Comparison of ENCODE assay signal across 29 cellular contexts in the genomic region with DNA sequence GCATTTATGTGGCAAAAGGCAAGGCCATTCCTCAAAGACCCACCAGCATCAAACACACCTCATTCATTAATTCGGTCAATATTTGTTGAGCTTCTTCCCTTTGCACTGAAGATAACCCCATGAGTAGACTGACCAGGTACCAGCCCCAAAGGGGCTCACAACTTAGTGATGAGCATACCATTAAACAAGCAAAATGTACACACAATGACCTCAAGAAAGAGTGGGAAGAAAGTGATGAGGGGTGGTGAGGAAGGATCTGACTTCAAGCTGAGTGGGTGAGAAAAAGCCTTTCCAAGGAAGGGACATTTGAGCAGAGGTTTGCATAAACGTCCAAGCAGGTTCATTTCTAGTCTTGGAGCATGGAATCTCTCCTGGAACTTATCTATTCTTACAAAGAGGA.
"Had no signal": no experiment of that assay in that cellular context is flagged by ENCODE, and none has a peak within 500 bp of the region (broad histone marks: within the 10 kb centered on the region; RNA-seq: fewer than 3 reads in every experiment).

No MANE protein-coding gene starts in this region.

- FAIRE-seq: urothelium cell line had no signal

- H3K9me3 ChIP-seq: stomach, suprapubic skin, testis, thoracic aorta, thyroid gland, tibial artery, tibial nerve, transverse colon, upper lobe of left lung, upper lobe of right lung, uterus, vagina had no signal

- H3K27me3 Mint-ChIP-seq: stimulated activated memory B cell treated with anti-CD40 and anti-IgM and Interleukin-4, amounts not matched to agents 10 μg/mL and 1 μg/mL and 100 μg/mL, for 72 hours; stimulated activated naive B cell treated with anti-CD40 and anti-IgM and Interleukin-4, amounts not matched to agents 10 μg/mL and 1 μg/mL and 100 μg/mL, for 72 hours; stimulated activated naive CD8-positive, alpha-beta T cell treated with anti-CD3 and anti-CD28 coated beads, Interleukin-15, amount 100 ng/mL, for 72 hours; stimulated activated naive CD8-positive, alpha-beta T cell treated with anti-CD3 and anti-CD28 coated beads, Interleukin-15, Interleukin-2, amounts not matched to agents 100 ng/mL and 50 ng/mL, for 24 hours had no signal

- H3K4me3 Mint-ChIP-seq: stimulated activated effector memory CD8-positive, alpha-beta T cell treated with anti-CD3 and anti-CD28 coated beads, Interleukin-12 subunit alpha, Interleukin-12 subunit beta, amount 100 ng/mL, for 72 hours; stimulated activated memory B cell treated with anti-CD40 and anti-IgM and Interleukin-4, amounts not matched to agents 10 μg/mL and 1 μg/mL and 100 μg/mL, for 72 hours; stimulated activated naive B cell treated with anti-CD40 and anti-IgM and Interleukin-4, amounts not matched to agents 10 μg/mL and 1 μg/mL and 100 μg/mL, for 72 hours; stimulated activated naive CD8-positive, alpha-beta T cell treated with anti-CD3 and anti-CD28 coated beads, Interleukin-15, amount 100 ng/mL, for 72 hours; stimulated activated naive CD8-positive, alpha-beta T cell treated with anti-CD3 and anti-CD28 coated beads, Interleukin-15, Interleukin-2, amounts not matched to agents 100 ng/mL and 50 ng/mL, for 24 hours; type B pancreatic cell had no signal

- H3K36me3 ChIP-seq: stomach, suprapubic skin, thoracic aorta, thyroid gland, tibial artery, tibial nerve, transverse colon, upper lobe of left lung, upper lobe of right lung, uterus, vagina had no signal

- DNase-seq: stimulated activated CD4-positive, alpha-beta T cell treated with anti-CD3 and anti-CD28 coated beads, Interleukin-2, amount 100 ng/mL, for 48 hours; stimulated activated CD4-positive, alpha-beta T cell treated with anti-CD3 and anti-CD28 coated beads, Interleukin-4, amount 100 ng/mL, for 1 hour; stimulated activated CD4-positive, alpha-beta T cell treated with anti-CD3 and anti-CD28 coated beads, Interleukin-4, amount 100 ng/mL, for 24 hours; stimulated activated CD4-positive, alpha-beta T cell treated with anti-CD3 and anti-CD28 coated beads, Interleukin-4, amount 100 ng/mL, for 4 hours; stimulated activated CD8-positive, alpha-beta memory T cell treated with anti-CD3 and anti-CD28 coated beads, Interleukin-4, amount 100 ng/mL, for 48 hours; stimulated activated naive B cell treated with anti-CD40 and anti-IgM and Interleukin-4, amounts not matched to agents 10 μg/mL and 1 μg/mL and 100 μg/mL, for 72 hours; stimulated activated naive CD4-positive, alpha-beta T cell; stimulated activated naive CD4-positive, alpha-beta T cell treated with Interleukin-2 at 50 U/mL for 16 hours; stimulated activated naive CD8-positive, alpha-beta T cell treated with anti-CD3 and anti-CD28 coated beads, Interleukin-15, amount 100 ng/mL, for 72 hours; stimulated activated naive CD8-positive, alpha-beta T cell treated with anti-CD3 and anti-CD28 coated beads, Interleukin-15, Interleukin-2, amounts not matched to agents 100 U/mL and 50 U/mL, for 24 hours; stomach; substantia nigra; testis; thyroid gland; tibial artery; transverse colon; trophoblast cell; upper lobe of left lung; upper lobe of right lung; uterus had no signal

- H3K4me1 Mint-ChIP-seq: stimulated activated effector memory CD8-positive, alpha-beta T cell treated with anti-CD3 and anti-CD28 coated beads, Interleukin-12 subunit alpha, Interleukin-12 subunit beta, amount 100 ng/mL, for 72 hours; stimulated activated memory B cell treated with anti-CD40 and anti-IgM and Interleukin-4, amounts not matched to agents 10 μg/mL and 1 μg/mL and 100 μg/mL, for 72 hours; stimulated activated naive B cell treated with anti-CD40 and anti-IgM and Interleukin-4, amounts not matched to agents 10 μg/mL and 1 μg/mL and 100 μg/mL, for 72 hours; stimulated activated naive CD8-positive, alpha-beta T cell treated with anti-CD3 and anti-CD28 coated beads, Interleukin-15, amount 100 ng/mL, for 72 hours had no signal

- H3K36me3 Mint-ChIP-seq: stimulated activated effector memory CD8-positive, alpha-beta T cell treated with anti-CD3 and anti-CD28 coated beads, Interleukin-12 subunit alpha, Interleukin-12 subunit beta, amount 100 ng/mL, for 72 hours; stimulated activated memory B cell treated with anti-CD40 and anti-IgM and Interleukin-4, amounts not matched to agents 10 μg/mL and 1 μg/mL and 100 μg/mL, for 72 hours; stimulated activated naive B cell treated with anti-CD40 and anti-IgM and Interleukin-4, amounts not matched to agents 10 μg/mL and 1 μg/mL and 100 μg/mL, for 72 hours; type B pancreatic cell had no signal

- H3K9me3 Mint-ChIP-seq: type B pancreatic cell had no signal

- H3K27ac Mint-ChIP-seq: stimulated activated effector memory CD8-positive, alpha-beta T cell treated with anti-CD3 and anti-CD28 coated beads, Interleukin-12 subunit alpha, Interleukin-12 subunit beta, amount 100 ng/mL, for 72 hours; stimulated activated memory B cell treated with anti-CD40 and anti-IgM and Interleukin-4, amounts not matched to agents 10 μg/mL and 1 μg/mL and 100 μg/mL, for 72 hours; stimulated activated naive B cell treated with anti-CD40 and anti-IgM and Interleukin-4, amounts not matched to agents 10 μg/mL and 1 μg/mL and 100 μg/mL, for 72 hours; stimulated activated naive CD8-positive, alpha-beta T cell treated with anti-CD3 and anti-CD28 coated beads, Interleukin-15, amount 100 ng/mL, for 72 hours; stimulated activated naive CD8-positive, alpha-beta T cell treated with anti-CD3 and anti-CD28 coated beads, Interleukin-15, Interleukin-2, amounts not matched to agents 100 ng/mL and 50 ng/mL, for 24 hours; type B pancreatic cell had no signal

- ATAC-seq: stimulated activated effector memory CD8-positive, alpha-beta T cell treated with anti-CD3 and anti-CD28 coated beads, Interleukin-12 subunit alpha, Interleukin-12 subunit beta, amount 100 ng/mL, for 72 hours; stimulated activated memory B cell treated with anti-CD40 and anti-IgM and Interleukin-4, amounts not matched to agents 10 μg/mL and 1 μg/mL and 100 μg/mL, for 72 hours; stimulated activated naive B cell treated with anti-CD40 and anti-IgM and Interleukin-4, amounts not matched to agents 10 μg/mL and 1 μg/mL and 100 μg/mL, for 72 hours; stimulated activated naive CD8-positive, alpha-beta T cell treated with anti-CD3 and anti-CD28 coated beads, Interleukin-15, amount 100 ng/mL, for 72 hours; stimulated activated naive CD8-positive, alpha-beta T cell treated with anti-CD3 and anti-CD28 coated beads, Interleukin-15, Interleukin-2, amounts not matched to agents 100 U/mL and 50 U/mL, for 24 hours; upper lobe of right lung had no signal

- H3K27ac ChIP-seq: stomach, suprapubic skin, testis, thoracic aorta, thyroid gland, tibial artery, tibial nerve, transverse colon, upper lobe of left lung, upper lobe of right lung, uterus, vagina had no signal

- H3K27me3 ChIP-seq: stomach, suprapubic skin, testis, thyroid gland, tibial artery, transverse colon, upper lobe of left lung, upper lobe of right lung, uterus, vagina had no signal

- H3K4me1 ChIP-seq: suprapubic skin, testis, tibial artery, tibial nerve, transverse colon, upper lobe of left lung, upper lobe of right lung, uterus, vagina had no signal

- H3K4me3 ChIP-seq: stomach, suprapubic skin, testis, thoracic aorta, thyroid gland, tibial artery, tibial nerve, transverse colon, upper lobe of left lung, upper lobe of right lung, uterus, vagina had no signal
